Comparison of ENCODE assay signal across 19 cellular contexts in genomic region chr17:20271016-20271610, GRCh38.
DNase-seq lines count a peak whose midpoint lies in the region; ATAC-seq, FAIRE-seq and TF ChIP-seq lines count a peak whose summit lies in the region.
"Had no signal": no experiment of that assay in that cellular context is flagged by ENCODE, and none has a peak within 500 bp of the region (broad histone marks: within the 10 kb centered on the region; RNA-seq: fewer than 3 reads in every experiment).

No MANE protein-coding gene starts in this region.

- no peak for TF ChIP-seq CTCF in WTC11 (IDR thresholded peaks at IDR 0.05)

- no peaks in the 10 kb centered on the region for H4K20me1 ChIP-seq in BLaER1

- H3K27me3 ChIP-seq in BLaER1: no peaks in the 10 kb centered on the region
- no peaks in the 10 kb centered on the region for H3K27me3 ChIP-seq in CD8-positive, alpha-beta memory T cell (ENCODE audit: insufficient read depth, low read length, poor library complexity, severe bottlenecking)
- H3K27me3 ChIP-seq: cardiac muscle cell, esophagus muscularis mucosa, left lung had no signal

- H3K27ac ChIP-seq in BLaER1: no peak overlapping the region
- H3K27ac ChIP-seq in CD8-positive, alpha-beta memory T cell (ENCODE audit: low read depth, low read length): no peak overlapping the region
- H3K27ac ChIP-seq: cardiac muscle cell, esophagus muscularis mucosa, GM23248, left lung, RWPE1, VCaP had no signal

- H3K27ac Mint-ChIP-seq in CD8-positive, alpha-beta memory T cell: peak overlapping the region in 7 of 8 donors; percentile 30 to 68 (median 51)
- H3K27ac Mint-ChIP-seq in WTC11: peak overlapping the region; percentile 29; the same call in 1 of the 2 replicates
- H3K27ac Mint-ChIP-seq in central memory CD8-positive, alpha-beta T cell (ENCODE audit: low read depth): peak overlapping the region; percentile 36
- H3K27ac Mint-ChIP-seq: stimulated activated naive B cell treated with anti-CD40 and anti-IgM and Interleukin-4, amounts not matched to agents 10 μg/mL and 1 μg/mL and 100 μg/mL, for 72 hours; type B pancreatic cell had no signal

- H3K4me1 ChIP-seq in BLaER1: peaks cover 19% of the 10 kb centered on the region
- peaks cover 92% of the 10 kb centered on the region for H3K4me1 ChIP-seq in CD8-positive, alpha-beta memory T cell (ENCODE audit: insufficient read depth, low read length)
- H3K4me1 ChIP-seq: esophagus muscularis mucosa, left lung had no signal

- H3K4me3 ChIP-seq in BLaER1: no peak overlapping the region
- H3K4me3 ChIP-seq in CD8-positive, alpha-beta memory T cell (ENCODE audit: low read length): no peak overlapping the region
- H3K4me3 ChIP-seq: cardiac muscle cell, esophagus muscularis mucosa, GM23248, left lung had no signal

- no peak for ATAC-seq in WTC11
- no peak for ATAC-seq in central memory CD8-positive, alpha-beta T cell (replicated peaks; ENCODE audit: extremely low read depth, poor library complexity, severe bottlenecking)
- ATAC-seq: left lung; stimulated activated naive B cell treated with anti-CD40 and anti-IgM and Interleukin-4, amounts not matched to agents 10 μg/mL and 1 μg/mL and 100 μg/mL, for 72 hours had no signal

- H3K9me3 Mint-ChIP-seq in CD8-positive, alpha-beta memory T cell: no peaks in the 10 kb centered on the region
- H3K9me3 Mint-ChIP-seq in WTC11: no peaks in the 10 kb centered on the region
- no peaks in the 10 kb centered on the region for H3K9me3 Mint-ChIP-seq in central memory CD8-positive, alpha-beta T cell
- H3K9me3 Mint-ChIP-seq: stimulated activated naive B cell treated with anti-CD40 and anti-IgM and Interleukin-4, amounts not matched to agents 10 μg/mL and 1 μg/mL and 100 μg/mL, for 72 hours; type B pancreatic cell had no signal

- FAIRE-seq in urothelium cell line (lab: Jason Lieb, UNC): no peak

- H3K36me3 ChIP-seq in BLaER1: peaks cover 15% of the 10 kb centered on the region; the same call in 1 of the 2 replicates
- no peaks in the 10 kb centered on the region for H3K36me3 ChIP-seq in CD8-positive, alpha-beta memory T cell (ENCODE audit: insufficient read depth, low read length)
- H3K36me3 ChIP-seq: cardiac muscle cell, esophagus muscularis mucosa had no signal

- intact Hi-C loops in posterior cingulate gyrus (cut with DNase I): no loop called here

- H3K9ac ChIP-seq in BLaER1: no peak overlapping the region
- H3K9ac ChIP-seq: GM23248 had no signal

- H3K4me3 Mint-ChIP-seq in CD8-positive, alpha-beta memory T cell: peak overlapping the region in 3 of 7 donors; percentile 1 to 46 (median 42)
- no peak overlapping the region for H3K4me3 Mint-ChIP-seq in WTC11
- H3K4me3 Mint-ChIP-seq in central memory CD8-positive, alpha-beta T cell: no peak overlapping the region
- H3K4me3 Mint-ChIP-seq: stimulated activated naive B cell treated with anti-CD40 and anti-IgM and Interleukin-4, amounts not matched to agents 10 μg/mL and 1 μg/mL and 100 μg/mL, for 72 hours; type B pancreatic cell had no signal

- CTCF ChIA-PET in CD8-positive, alpha-beta memory T cell (lab: Charles Lee): no interaction called here
- CTCF ChIA-PET in WTC11 (lab: Charles Lee): interaction anchor here (0.7 to 1.6 kb wide), 3 partner anchors 44 to 149 kb away, joined by 3 to 5 read pairs (median 3); no protein-coding TSS in a partner anchor

- POLR2A ChIA-PET in CD8-positive, alpha-beta memory T cell (lab: Charles Lee): no interaction called here
- POLR2A ChIA-PET in WTC11 (lab: Charles Lee): no interaction called here

- H3K9me3 ChIP-seq in BLaER1: 0 out of 2 replicates have a peak, but pooled peaks cover 4% of the 10 kb centered on the region
- H3K9me3 ChIP-seq in CD8-positive, alpha-beta memory T cell (ENCODE audit: low read length): no peaks in the 10 kb centered on the region
- H3K9me3 ChIP-seq: esophagus muscularis mucosa, left lung had no signal

- peaks cover 0 to 4% (median 0%) of the 10 kb centered on the region in 3 donors for H3K36me3 Mint-ChIP-seq in CD8-positive, alpha-beta memory T cell
- H3K36me3 Mint-ChIP-seq in WTC11: peaks cover 10% of the 10 kb centered on the region
- H3K36me3 Mint-ChIP-seq in central memory CD8-positive, alpha-beta T cell (ENCODE audit: insufficient read depth): peaks cover 6% of the 10 kb centered on the region

- no peaks in the 10 kb centered on the region for H3K27me3 Mint-ChIP-seq in CD8-positive, alpha-beta memory T cell
- no peaks in the 10 kb centered on the region for H3K27me3 Mint-ChIP-seq in WTC11 (ENCODE audit: low read depth)
- no peaks in the 10 kb centered on the region for H3K27me3 Mint-ChIP-seq in central memory CD8-positive, alpha-beta T cell
- H3K27me3 Mint-ChIP-seq: stimulated activated naive B cell treated with anti-CD40 and anti-IgM and Interleukin-4, amounts not matched to agents 10 μg/mL and 1 μg/mL and 100 μg/mL, for 72 hours; type B pancreatic cell had no signal

- peak in 1 of 5 donors; percentile 41 for DNase-seq in CD8-positive, alpha-beta memory T cell
- DNase-seq in WTC11 (ENCODE audit: low spot score) (no peak), NCI-H82 (lab: John Stamatoyannopoulos, UW) (no peak), posterior cingulate gyrus (no peak), urothelium cell line (ENCODE audit: low spot score) (no peak)
- DNase-seq in central memory CD8-positive, alpha-beta T cell (ENCODE audit: low spot score in 2 of 2): no peak
- DNase-seq: Calu3; GM23248; left lung; NCI-H2029 treated with DMSO at 0.1 percent for 48 hours; stimulated activated CD4-positive, alpha-beta T cell treated with anti-CD3 and anti-CD28 coated beads, Interleukin-15, amount 100 ng/mL, for 24 hours; stimulated activated naive B cell treated with anti-CD40 and anti-IgM and Interleukin-4, amounts not matched to agents 10 μg/mL and 1 μg/mL and 100 μg/mL, for 72 hours; SW 1271 had no signal

- 0 out of 2 replicates have a peak overlapping the region, but pooled peaks have one; percentile 12 for H3K4me2 ChIP-seq in BLaER1

- peaks cover 37 to 67% (median 66%) of the 10 kb centered on the region in 3 donors for H3K4me1 Mint-ChIP-seq in CD8-positive, alpha-beta memory T cell
- H3K4me1 Mint-ChIP-seq in WTC11: peaks cover 15% of the 10 kb centered on the region
- peaks cover 33% of the 10 kb centered on the region for H3K4me1 Mint-ChIP-seq in central memory CD8-positive, alpha-beta T cell

TF ChIP-seq in WTC11, 78 proteins besides CTCF, POLR2A, EP300 and RAD21 (continues in another document):
- TF ChIP-seq EMX1 (CRISPR knock-in tag; IDR thresholded peaks at IDR 0.05) (no peak), ZNF281 (CRISPR knock-in tag; IDR thresholded peaks at IDR 0.05) (no peak), CREB1 (CRISPR knock-in tag; IDR thresholded peaks at IDR 0.05) (no peak), PRRX2 (CRISPR knock-in tag; IDR thresholded peaks at IDR 0.05) (no peak), ETV6 (CRISPR knock-in tag; IDR thresholded peaks at IDR 0.05) (no peak), ELF4 (CRISPR knock-in tag; IDR thresholded peaks at IDR 0.05; ENCODE audit: low read depth) (no peak), MLX (CRISPR knock-in tag; IDR thresholded peaks at IDR 0.05) (no peak), ZNF425 (CRISPR knock-in tag; conservative IDR thresholded peaks at IDR 0.05) (no peak), GTF2I (CRISPR knock-in tag; conservative IDR thresholded peaks at IDR 0.05) (no peak), ZNF416 (CRISPR knock-in tag; IDR thresholded peaks at IDR 0.05) (no peak)
